Comparison of ENCODE assay signal across 8 cellular contexts in the genomic region with DNA sequence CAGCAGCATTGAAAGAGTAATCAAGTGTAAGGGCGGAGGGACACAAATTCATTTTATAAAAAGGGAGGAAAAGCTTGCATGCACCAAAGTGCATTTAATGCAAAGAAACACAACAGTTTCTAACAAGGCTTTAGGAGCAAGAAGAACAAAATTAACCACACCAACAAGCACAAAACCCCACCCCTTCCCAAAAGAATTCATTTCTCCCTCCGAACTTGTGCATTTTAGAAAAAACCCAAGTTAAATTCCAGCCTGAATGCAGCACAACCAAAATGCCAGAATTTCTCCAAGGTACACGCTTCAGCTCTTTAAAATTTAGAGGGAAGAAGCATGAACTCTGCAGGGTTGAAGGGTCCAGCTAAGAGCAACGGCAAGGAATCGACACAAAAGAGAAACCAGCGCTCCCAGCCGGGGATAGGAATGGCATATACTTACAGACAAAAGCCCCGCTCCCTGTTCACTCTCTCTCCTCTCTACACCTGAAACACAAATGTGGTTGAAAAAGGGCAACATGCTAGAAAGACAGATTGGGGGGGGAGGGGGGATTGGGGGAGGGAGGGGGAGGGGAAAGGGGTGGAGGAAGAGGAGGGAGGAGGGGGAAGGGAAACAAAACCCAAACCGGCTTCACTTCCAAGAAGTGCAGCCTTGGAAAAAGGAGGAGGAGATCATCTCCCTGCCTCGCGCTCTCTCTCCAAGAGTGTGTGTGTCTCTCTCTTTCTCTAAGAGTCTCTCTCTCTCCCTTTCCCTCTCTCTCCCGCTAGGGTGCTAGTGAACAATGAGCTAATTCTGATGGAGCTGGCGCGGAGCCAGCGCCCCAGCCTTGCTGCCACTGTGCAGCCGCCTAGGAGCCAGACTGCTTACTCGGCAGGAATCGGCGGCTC. TPM values are rescaled to one million over a fixed set of nuclear protein-coding genes. Genes with fewer than 3 reads are reported as not detected.
DNase-seq lines count a peak whose midpoint lies in the region; ATAC-seq and FAIRE-seq lines count a peak whose summit lies in the region.

A gene with protein sequence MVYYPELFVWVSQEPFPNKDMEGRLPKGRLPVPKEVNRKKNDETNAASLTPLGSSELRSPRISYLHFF (minus strand): TSS at position 494 of the 881 bp plus-strand sequence. CDS start 1,422 bp downstream, outside the sequence.

- FAIRE-seq in GM19239 (lab: Jason Lieb, UNC): peak; percentile 61

- DNase-seq in Ammon's horn (ENCODE audit: low spot score): peak; percentile 93
- DNase-seq in GM19239 (ENCODE audit: insufficient read length, low spot score): peak; percentile 61
- DNase-seq in NCI-H446 treated with DMSO at 0.1 percent for 48 hours (lab: John Stamatoyannopoulos, UW): peak; percentile 91
- DNase-seq in activated CD4-positive, alpha-beta T cell treated with anti-CD3 and anti-CD28 coated beads for 24 hours (ENCODE audit: low read depth in 2 of 2): peak; percentile 56 to 62
- DNase-seq in dedifferentiated amniotic fluid mesenchymal stem cell (ENCODE audit: extremely low spot score): peak; percentile 97
- peak; percentile 89 for DNase-seq in left lobe of liver (ENCODE audit: low spot score)
- DNase-seq in stimulated activated CD4-positive, alpha-beta T cell treated with anti-CD3 and anti-CD28 coated beads, Interleukin-1b, Interleukin-23, amount 100 ng/mL, for 48 hours: peak; percentile 83

- ATAC-seq in HG03439 (IDR thresholded peaks at IDR 0.05; ENCODE audit: unreplicated experiment) (peak; percentile 58), left lobe of liver (peak; percentile 67)

RNA-seq across cellular contexts. Expression of the gene that starts here (rescaled TPM):
- total RNA-seq in left lobe of liver: 3.2 TPM

Comparison
In these comparisons a context has a peak if more than half of its experiments do, and no peak if none do; other contexts are left out.
1. Peak in every context shown above with its lines: DNase-seq and ATAC-seq.